Comparison of ENCODE assay signal across 9 cellular contexts in the genomic region with DNA sequence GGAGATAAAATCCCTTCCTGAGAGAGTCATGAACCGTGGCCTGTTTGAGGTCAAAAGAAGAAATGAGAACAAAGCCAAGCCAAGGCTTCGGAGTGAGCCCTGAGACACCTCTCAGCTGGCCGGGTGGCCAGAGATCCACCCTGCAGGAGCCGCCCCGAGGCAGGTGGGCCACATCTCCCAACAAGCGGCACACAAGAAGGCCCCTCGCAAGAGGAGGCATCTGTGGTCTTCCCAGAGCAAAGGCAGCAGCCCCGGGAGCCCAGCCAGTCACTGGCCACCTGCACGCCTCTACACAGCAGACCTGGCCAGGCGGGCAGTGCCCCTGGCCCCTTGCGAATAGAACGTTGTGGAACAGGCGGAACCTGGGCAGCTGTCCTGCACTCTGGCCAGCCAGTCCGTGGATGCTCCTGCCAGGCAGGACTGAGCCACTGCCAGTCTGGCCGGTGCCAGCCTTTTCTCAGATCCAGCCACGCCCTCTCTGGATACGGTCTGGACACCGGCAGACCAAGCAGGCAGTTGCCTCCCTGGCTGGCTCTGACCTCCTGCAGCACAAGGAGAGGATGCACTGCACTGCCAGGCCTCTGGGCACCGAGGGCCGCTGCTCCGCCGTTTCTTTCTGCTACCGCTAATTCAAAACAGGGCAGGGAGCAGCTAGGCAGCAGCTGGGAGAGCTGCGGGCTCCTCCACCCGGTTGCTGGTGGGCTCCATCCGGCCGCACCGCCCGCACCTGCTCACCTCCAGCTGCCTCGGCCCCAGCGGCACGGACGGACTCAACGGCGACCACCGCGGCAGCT. TPM values are rescaled to one million over a fixed set of nuclear protein-coding genes. Genes with fewer than 3 reads are reported as not detected.
DNase-seq lines count a peak whose midpoint lies in the region; ATAC-seq, FAIRE-seq and TF ChIP-seq lines count a peak whose summit lies in the region.
"Had no signal": no experiment of that assay in that cellular context is flagged by ENCODE, and none has a peak within 500 bp of the region (broad histone marks: within the 10 kb centered on the region; RNA-seq: fewer than 3 reads in every experiment).

No MANE protein-coding gene starts in this region.

- POLR2A ChIA-PET in GM12878 (lab: Charles Lee), result no interaction called here

- H3F3A ChIP-seq in MM.1S (ENCODE audit: insufficient read depth, low read length), result no peaks in the 10 kb centered on the region

- no peak for TF ChIP-seq RAD21 in GM12878 (IDR thresholded peaks at IDR 0.05; ENCODE audit: insufficient read depth, low read depth, low read length)

- in situ Hi-C loops in GM12878 (cut with MboI), result no loop called here

- ATAC-seq in GM12878 (peak; percentile 47), left lobe of liver (peak; percentile 80), GM19035 (IDR thresholded peaks at IDR 0.05; ENCODE audit: unreplicated experiment) (no peak)

- H3K9ac ChIP-seq in GM12878 (ENCODE audit: control insufficient read depth, insufficient read depth, low read length) (no peak overlapping the region), MM.1S (ENCODE audit: low read length) (no peak overlapping the region)

- SMC1A ChIA-PET in GM12878 (lab: Charles Lee; ENCODE audit: uncharacterized antibody, unreplicated experiment), result no interaction called here

- no peak for TF ChIP-seq EP300 in GM12878 (IDR thresholded peaks at IDR 0.05; ENCODE audit: borderline replicate concordance in 1 of 2, control insufficient read depth in 1 of 2, low read depth in 2 of 2, low read length in 2 of 2)

- TF ChIP-seq POLR2A in GM12878 (IDR thresholded peaks at IDR 0.05; ENCODE audit: low read depth, low read length) (no peak), spleen (IDR thresholded peaks at IDR 0.05) (no peak)

- H2AFZ ChIP-seq in GM12878 (ENCODE audit: control insufficient read depth, low read depth, low read length) (no peak overlapping the region), MM.1S (ENCODE audit: low read length) (no peak overlapping the region)

- TF ChIP-seq CTCF in GM12878 (IDR thresholded peaks at IDR 0.05 in 2 of 3, conservative IDR thresholded peaks at IDR 0.05 in 1 of 3; ENCODE audit: control insufficient read depth in 2 of 3, extremely low read depth in 1 of 3, insufficient read depth in 1 of 3, low read depth in 3 of 3, low read length in 3 of 3) (no peak), spleen (IDR thresholded peaks at IDR 0.05 in 8 of 11, conservative IDR thresholded peaks at IDR 0.05 in 3 of 11) (no peak), MM.1S (IDR thresholded peaks at IDR 0.05; ENCODE audit: low read length) (no peak)

- H3K27me3 ChIP-seq in MG63 (no peaks in the 10 kb centered on the region), GM12878 (replicated peaks in 1 of 2; ENCODE audit: control insufficient read depth in 2 of 2, insufficient read depth in 2 of 2, low read length in 1 of 2) (peaks cover 7 to 21% of the 10 kb centered on the region in 2 experiments), spleen (replicated peaks in 1 of 7) (peaks cover 0 to 57% (median 12%) of the 10 kb centered on the region in 7 donors), MM.1S (replicated peaks; ENCODE audit: insufficient read depth, low read length) (peaks cover 13% of the 10 kb centered on the region)
- H3K27me3 ChIP-seq: uterus had no signal

- DNase-seq in MG63, result peak; percentile 31
- DNase-seq in GM12878 (ENCODE audit: low read depth, low spot score), result no peak
- peak; percentile 96 for DNase-seq in left lobe of liver (ENCODE audit: low spot score)
- peak; percentile 77 for DNase-seq in spleen
- DNase-seq in MM.1S, result no peak
- DNase-seq in NCI-H1105 (lab: John Stamatoyannopoulos, UW), result no peak
- DNase-seq: uterus had no signal

- H3K4me2 ChIP-seq in GM12878 (ENCODE audit: control insufficient read depth, insufficient read depth) (no peak overlapping the region), MM.1S (ENCODE audit: low read depth, low read length) (no peak overlapping the region)

- no TSS peak for BruUV-seq in GM12878 (replicated peaks; lab: Mats Ljungman, UMichigan)

- FAIRE-seq in GM12878 (lab: Jason Lieb, UNC), result no peak
- FAIRE-seq: GM18507 had no signal

- no peaks in the 10 kb centered on the region for H4K20me1 ChIP-seq in GM12878 (ENCODE audit: control insufficient read depth, insufficient read depth)
- H4K20me1 ChIP-seq in MM.1S (ENCODE audit: insufficient read depth, low read length), result no peaks in the 10 kb centered on the region

- intact Hi-C loops in GM12878 (cut with micrococcal nuclease; ENCODE audit: unreplicated experiment) (no loop called here), spleen (cut with DNase I; ENCODE audit: low total_unique reads) (no loop called here)

- RAD21 ChIA-PET in GM12878 (lab: Charles Lee; ENCODE audit: unreplicated experiment), result no interaction called here

- H3K36me3 ChIP-seq in MG63 (no peaks in the 10 kb centered on the region), GM12878 (ENCODE audit: control insufficient read depth in 2 of 2, insufficient read depth in 2 of 2, low read length in 1 of 2) (no peaks in the 10 kb centered on the region), spleen (no peaks in the 10 kb centered on the region), MM.1S (replicated peaks; ENCODE audit: insufficient read depth, low read length) (no peaks in the 10 kb centered on the region)
- H3K36me3 ChIP-seq: uterus had no signal

- CTCF ChIA-PET in GM12878 (lab: Yijun Ruan, JAX), result no interaction called here

- H3K79me2 ChIP-seq in GM12878 (ENCODE audit: control insufficient read depth, insufficient read depth, low read length), result no peaks in the 10 kb centered on the region
- H3K79me2 ChIP-seq in MM.1S (ENCODE audit: low read length), result no peaks in the 10 kb centered on the region

- H3K4me3 ChIP-seq in MG63, result no peak overlapping the region
- no peak overlapping the region for H3K4me3 ChIP-seq in GM12878
- peak overlapping the region in 7 of 8 donors; percentile 26 to 60 (median 29) for H3K4me3 ChIP-seq in spleen
- no peak overlapping the region for H3K4me3 ChIP-seq in MM.1S (ENCODE audit: low read length)

- peaks cover 3% of the 10 kb centered on the region; the same call in 1 of the 2 replicates for H3K4me1 ChIP-seq in GM12878 (ENCODE audit: control insufficient read depth, insufficient read depth, low read length)
- H3K4me1 ChIP-seq in spleen, result peaks cover 0 to 24% (median 14%) of the 10 kb centered on the region in 6 donors
- H3K4me1 ChIP-seq in MM.1S (ENCODE audit: low read length), result no peaks in the 10 kb centered on the region
- H3K4me1 ChIP-seq: uterus had no signal

- H3K27ac ChIP-seq in GM12878 (ENCODE audit: control insufficient read depth, insufficient read depth) (no peak overlapping the region), spleen (peak overlapping the region in 2 of 8 donors; percentile 28 to 33), MM.1S (ENCODE audit: low read length) (no peak overlapping the region)
- H3K27ac ChIP-seq: uterus had no signal

- no peaks in the 10 kb centered on the region for H3K9me2 ChIP-seq in MM.1S (replicated peaks; ENCODE audit: insufficient read depth, low read length)

- WGBS in GM12878 (ENCODE audit: insufficient coverage, insufficient replicate concordance, low lambda C conversion rate, missing lambda C conversion rate), result 31% methylated on average over 36 of the region's 37 CpGs
- WGBS in spleen, 5 donors, result 36 to 48% (median 41%) methylated on average over 18 to 37 of the region's 37 CpGs

- H3K9me3 ChIP-seq in MG63 (no peaks in the 10 kb centered on the region), GM12878 (replicated peaks; ENCODE audit: control insufficient read depth, insufficient read depth, low read length) (no peaks in the 10 kb centered on the region; the same call in 2 of the 3 replicates), spleen (no peaks in the 10 kb centered on the region), MM.1S (replicated peaks; ENCODE audit: insufficient read depth, low read length) (no peaks in the 10 kb centered on the region)
- H3K9me3 ChIP-seq: uterus had no signal

TF ChIP-seq in GM12878, 131 proteins besides CTCF, POLR2A, EP300 and RAD21:
- TF ChIP-seq ETV6 (conservative IDR thresholded peaks at IDR 0.05 in 1 of 2, IDR thresholded peaks at IDR 0.05 in 1 of 2; ENCODE audit: borderline replicate concordance in 1 of 2, low read depth in 1 of 2), result no peak
- TF ChIP-seq HDGF (IDR thresholded peaks at IDR 0.05), result no peak
- TF ChIP-seq EED (IDR thresholded peaks at IDR 0.05; ENCODE audit: low read depth), result no peak
- no peak for TF ChIP-seq IKZF2 (IDR thresholded peaks at IDR 0.05)
- no peak for TF ChIP-seq STAT1 (conservative IDR thresholded peaks at IDR 0.05)
- TF ChIP-seq KLF5 (IDR thresholded peaks at IDR 0.05; ENCODE audit: partially characterized antibody), result no peak
TF ChIP-seq in GM12878: peak in this region for 0.

RNA-seq across cellular contexts. Expression of a gene that starts 30.6 kb away (rescaled TPM):
- 19.9 and 39.0 TPM in 2 replicates for total RNA-seq in MG63 (2014; rRNA removed; shearing (Covaris generic); ENCODE audit: low replicate concordance)
- total RNA-seq in GM12878 (2013; cell fraction: nucleolus; rRNA removed), result 295 and 304 TPM in 2 replicates
- total RNA-seq in GM12878 (2014; rRNA removed), result 47.2 and 52.8 TPM in 2 replicates
- 65.4 and 65.7 TPM in 2 replicates for total RNA-seq in GM12878 (2014; rRNA removed; fragmentation: Illumina TruSeq; extraction: Trizol)
- 67.8 and 68.2 TPM in 2 replicates for total RNA-seq in GM12878 (2021)
- polyA plus RNA-seq in GM12878 (2011; ENCODE audit: low read depth), result 13.2 TPM
- 40.7 and 43.0 TPM in 2 replicates for polyA plus RNA-seq in GM12878 (2011; rRNA removed)
- polyA plus RNA-seq in GM12878 (2011; cell fraction: cytosol; rRNA removed), result 19.6 and 21.3 TPM in 2 replicates
- polyA plus RNA-seq in GM12878 (2011; cell fraction: nucleus; rRNA removed), result 121 and 135 TPM in 2 replicates
- polyA plus RNA-seq in GM12878 (2012), result 18.5 and 22.9 TPM in 2 replicates
- 58.5 and 89.6 TPM in 2 replicates for polyA plus RNA-seq in GM12878 (2014; fragmentation: Illumina TruSeq; extraction: Trizol)
- polyA plus RNA-seq in GM12878 (2014; fragmentation: Nextera tagmentation; extraction: Ambion mirVana), result 1 to 10 TPM; 5.7 to 8.7 TPM
- polyA plus RNA-seq in GM12878 (2014; rRNA removed), result 48.5 and 50.2 TPM in 2 replicates
- 10 to 100 TPM in 1 of 2 experiments, 1 to 10 TPM in 1; 7.2 to 11.8 TPM for polyA plus RNA-seq in GM12878 (2016; fragmentation: Nextera tagmentation; extraction: Ambion mirVana)
- 60.1 and 66.5 TPM in 2 replicates for polyA minus RNA-seq in GM12878 (2011; rRNA and poly(A)+ RNA removed)
- polyA minus RNA-seq in GM12878 (2011; cell fraction: cytosol; rRNA and poly(A)+ RNA removed), result 17.5 and 23.0 TPM in 2 replicates
- 88.6 and 122 TPM in 2 replicates for polyA minus RNA-seq in GM12878 (2011; cell fraction: nucleus; rRNA and poly(A)+ RNA removed)
- 92.5 TPM for total RNA-seq in left lobe of liver
- total RNA-seq in spleen, result 100 to 1,000 TPM in 5 of 7 donors, 10 to 100 TPM in 2; 71.3 to 148 (median 133) TPM
- 10 to 100 TPM in 2 of 3 donors, 1 to 10 TPM in 1; 7.4 to 24.1 (median 12.1) TPM for polyA plus RNA-seq in spleen

Comparison
In these comparisons a context has a peak if more than half of its experiments do, and no peak if none do; other contexts are left out.
1. DNase-seq: peak in MG63 (single experiment), left lobe of liver (single experiment) and spleen (single experiment); none in GM12878 (single experiment), MM.1S (single experiment) and NCI-H1105 (single experiment).
2. H3K4me3 ChIP-seq: peak in spleen (7 of 8); none in MG63 (single experiment), GM12878 (single experiment) and MM.1S (single experiment).